ENCODE assay signal across 1 cellular context in genomic region chr1:32991819-32992488, GRCh38.
TF ChIP-seq lines count a peak whose summit lies in the region.

No MANE protein-coding gene starts in this region.

TF ChIP-seq in H1, 55 proteins besides CTCF, POLR2A, EP300 and RAD21 (continued from another document):
- TF ChIP-seq CREB1 (IDR thresholded peaks at IDR 0.05) (no peak), RBBP5 (IDR thresholded peaks at IDR 0.05; ENCODE audit: borderline replicate concordance, low read depth, low read length) (no peak), NRF1 (IDR thresholded peaks at IDR 0.05; ENCODE audit: low read depth, low read length) (no peak), GABPA (IDR thresholded peaks at IDR 0.05; ENCODE audit: borderline replicate concordance, insufficient read depth, low read length) (no peak), ATF2 (IDR thresholded peaks at IDR 0.05; ENCODE audit: low read length) (no peak), TAF1 (IDR thresholded peaks at IDR 0.05; ENCODE audit: low read depth, low read length) (no peak), RXRA (IDR thresholded peaks at IDR 0.05; ENCODE audit: insufficient read depth, low read depth, low read length) (no peak)
